In the genomic region with DNA sequence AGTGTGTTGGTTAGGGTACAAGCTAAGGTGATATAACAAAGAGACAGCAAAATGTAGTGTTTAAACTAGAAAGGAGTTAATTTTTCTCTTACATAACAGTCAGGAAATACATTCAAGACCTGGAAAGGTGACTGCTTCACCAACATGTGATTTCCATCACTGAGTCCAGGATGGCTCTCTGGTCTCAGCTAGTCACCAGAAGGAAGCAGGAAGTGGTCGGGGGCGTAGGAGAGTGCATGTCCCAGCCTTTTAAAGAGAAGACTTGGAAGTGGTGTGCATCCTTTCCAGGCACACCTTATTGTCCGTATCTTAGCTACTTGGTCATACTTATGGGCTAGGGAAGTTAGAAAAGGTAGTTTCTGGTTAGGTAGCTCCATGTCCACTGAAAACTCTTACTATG, we compare ENCODE assay signal across 19 cellular contexts.
"Had no signal": no experiment of that assay in that cellular context is flagged by ENCODE, and none has a peak within 500 bp of the region (broad histone marks: within the 10 kb centered on the region; RNA-seq: fewer than 3 reads in every experiment).

No MANE protein-coding gene starts in this region.

- H3K9me3 ChIP-seq: esophagus squamous epithelium, prostate gland, right atrium auricular region, thyroid gland, vagina had no signal

- H3K4me1 ChIP-seq: prostate gland, thyroid gland had no signal

- H3K4me3 Mint-ChIP-seq: activated CD4-positive, alpha-beta T cell treated with anti-CD3 and anti-CD28 coated beads, Interleukin-2, amount 10 ng/mL, durations not matched to agents 24 days and 14 days; activated CD8-positive, alpha-beta T cell treated with anti-CD3 and anti-CD28 coated beads, Interleukin-2, amount 10 ng/mL, durations not matched to agents 7 days and 5 days; activated naive CD4-positive, alpha-beta T cell treated with anti-CD3 and anti-CD28 coated beads, Interleukin-2, amount 50 U/mL, for 24 hours; activated T-cell treated with anti-CD3 and anti-CD28 coated beads, Interleukin-2, amount 50 U/mL, for 24 hours; natural killer cell treated with Interleukin-12 subunit alpha and Interleukin-12 subunit beta and Interleukin-15 and Interleukin-18, amount 100 ng/mL, for 72 hours had no signal

- H3K27ac Mint-ChIP-seq: activated CD4-positive, alpha-beta T cell treated with anti-CD3 and anti-CD28 coated beads, Interleukin-2, amount 10 ng/mL, durations not matched to agents 24 days and 14 days; activated CD8-positive, alpha-beta T cell treated with anti-CD3 and anti-CD28 coated beads, Interleukin-2, amount 10 ng/mL, durations not matched to agents 7 days and 5 days; activated naive CD4-positive, alpha-beta T cell treated with anti-CD3 and anti-CD28 coated beads, Interleukin-2, amount 50 U/mL, for 24 hours; activated T-cell treated with anti-CD3 and anti-CD28 coated beads, Interleukin-2, amount 50 U/mL, for 24 hours had no signal

- H3K27me3 ChIP-seq: right atrium auricular region, thyroid gland, vagina had no signal

- H3K36me3 ChIP-seq: esophagus squamous epithelium, prostate gland, right atrium auricular region, thyroid gland, vagina had no signal

- H3K9me3 Mint-ChIP-seq: activated CD4-positive, alpha-beta T cell treated with anti-CD3 and anti-CD28 coated beads, Interleukin-2, amount 10 ng/mL, durations not matched to agents 24 days and 14 days; activated naive CD4-positive, alpha-beta T cell treated with anti-CD3 and anti-CD28 coated beads, Interleukin-2, amount 50 U/mL, for 24 hours; activated T-cell treated with anti-CD3 and anti-CD28 coated beads, Interleukin-2, amount 50 U/mL, for 24 hours; natural killer cell treated with Interleukin-12 subunit alpha and Interleukin-12 subunit beta and Interleukin-15 and Interleukin-18, amount 100 ng/mL, for 72 hours had no signal

- ATAC-seq: activated CD8-positive, alpha-beta T cell treated with anti-CD3 and anti-CD28 coated beads, Interleukin-2, amount 10 ng/mL, durations not matched to agents 7 days and 5 days; left cardiac atrium; natural killer cell treated with Interleukin-12 subunit alpha and Interleukin-12 subunit beta and Interleukin-15 and Interleukin-18, amount 100 ng/mL, for 72 hours had no signal

- DNase-seq: activated CD4-positive, alpha-beta T cell treated with anti-CD3 and anti-CD28 coated beads, Interleukin-2, amount 10 ng/mL, durations not matched to agents 24 days and 14 days; activated CD4-positive, CD25-positive, alpha-beta regulatory T cell; activated CD8-positive, alpha-beta T cell treated with anti-CD3 and anti-CD28 coated beads, Interleukin-2, amount 10 ng/mL, durations not matched to agents 7 days and 5 days; activated effector memory CD4-positive, alpha-beta T cell treated with Interleukin-2 at 50 U/mL for 16 hours; activated T-cell treated with anti-CD3 and anti-CD28 coated beads, Interleukin-2, amount 50 U/mL, for 24 hours; dermis blood vessel endothelial cell; effector memory CD4-positive, alpha-beta T cell; esophagus squamous epithelium; left cardiac atrium; stimulated activated CD4-positive, alpha-beta T cell treated with anti-CD3 and anti-CD28 coated beads, Interleukin-12 subunit alpha, Interleukin-12 subunit beta, amount 100 ng/mL, for 4 hours; stimulated activated CD4-positive, alpha-beta T cell treated with anti-CD3 and anti-CD28 coated beads, Interleukin-1b, Interleukin-23, amount 100 ng/mL, for 48 hours; stimulated activated naive CD4-positive, alpha-beta T cell treated with Interleukin-2 at 50 U/mL for 16 hours; T-helper 2 cell; thyroid gland had no signal

- H3K27me3 Mint-ChIP-seq: activated naive CD4-positive, alpha-beta T cell treated with anti-CD3 and anti-CD28 coated beads, Interleukin-2, amount 50 U/mL, for 24 hours; activated T-cell treated with anti-CD3 and anti-CD28 coated beads, Interleukin-2, amount 50 U/mL, for 24 hours had no signal

- H3K36me3 Mint-ChIP-seq: activated naive CD4-positive, alpha-beta T cell treated with anti-CD3 and anti-CD28 coated beads, Interleukin-2, amount 50 U/mL, for 24 hours; natural killer cell treated with Interleukin-12 subunit alpha and Interleukin-12 subunit beta and Interleukin-15 and Interleukin-18, amount 100 ng/mL, for 72 hours had no signal

- H3K27ac ChIP-seq: esophagus squamous epithelium, prostate gland, right atrium auricular region, thyroid gland, vagina had no signal

- H3K4me1 Mint-ChIP-seq: activated naive CD4-positive, alpha-beta T cell treated with anti-CD3 and anti-CD28 coated beads, Interleukin-2, amount 50 U/mL, for 24 hours had no signal

- H3K4me3 ChIP-seq: esophagus squamous epithelium, prostate gland, right atrium auricular region, thyroid gland, vagina had no signal
